In genomic region chr10:99411546-99411945, GRCh38 we compare ENCODE assay signal across 20 cellular contexts.
"Had no signal": no experiment of that assay in that cellular context is flagged by ENCODE, and none has a peak within 500 bp of the region (broad histone marks: within the 10 kb centered on the region; RNA-seq: fewer than 3 reads in every experiment).

No MANE protein-coding gene starts in this region.

- H3K27me3 Mint-ChIP-seq: central memory CD8-positive, alpha-beta T cell had no signal

- H3K4me1 Mint-ChIP-seq: neural crest cell had no signal

- H3K27ac Mint-ChIP-seq: natural killer cell had no signal

- H3K27me3 ChIP-seq: dorsolateral prefrontal cortex, heart right ventricle, stomach, transverse colon had no signal

- DNase-seq: cortex of kidney; dorsolateral prefrontal cortex; effector CD8-positive, alpha-beta T cell; foreskin melanocyte; heart right ventricle; islet precursor cell; natural killer cell; posterior cingulate gyrus; stimulated activated CD4-positive, alpha-beta T cell treated with anti-CD3 and anti-CD28 coated beads, Interleukin-2, amount 100 ng/mL, for 24 hours; stimulated activated CD4-positive, alpha-beta T cell treated with anti-CD3 and anti-CD28 coated beads, Interleukin-4, amount 100 ng/mL, for 4 hours; stimulated activated naive CD4-positive, alpha-beta T cell; stomach; substantia nigra; transverse colon had no signal

- H3K4me1 ChIP-seq: stomach had no signal

- H3K9me3 ChIP-seq: mucosa of descending colon, stomach, thoracic aorta, transverse colon had no signal

- H3K4me3 ChIP-seq: dorsolateral prefrontal cortex, heart right ventricle, mucosa of descending colon, skin epidermis, stomach, thoracic aorta, transverse colon had no signal

- H3K9me3 Mint-ChIP-seq: central memory CD8-positive, alpha-beta T cell; natural killer cell; neural crest cell had no signal

- ATAC-seq: natural killer cell, sciatic nerve had no signal

- H3K27ac ChIP-seq: skin epidermis, stomach, thoracic aorta had no signal

- H3K36me3 Mint-ChIP-seq: natural killer cell had no signal

- H3K36me3 ChIP-seq: thoracic aorta had no signal

- H3K4me3 Mint-ChIP-seq: central memory CD8-positive, alpha-beta T cell; natural killer cell; neural crest cell had no signal
